Comparison of ENCODE assay signal across 22 cellular contexts in genomic region chr13:109976206-109976997, GRCh38.
DNase-seq lines count a peak whose midpoint lies in the region; ATAC-seq, FAIRE-seq and TF ChIP-seq lines count a peak whose summit lies in the region.
"Had no signal": no experiment of that assay in that cellular context is flagged by ENCODE, and none has a peak within 500 bp of the region (broad histone marks: within the 10 kb centered on the region; RNA-seq: fewer than 3 reads in every experiment).

No MANE protein-coding gene starts in this region.

- no peak overlapping the region for H2AK5ac ChIP-seq in mesenchymal stem cell (ENCODE audit: low read length, severe bottlenecking)

- H3K27ac ChIP-seq in heart right ventricle (peak overlapping the region in 1 of 10 donors; percentile 7), mesenchymal stem cell (ENCODE audit: low read length, poor library complexity, severe bottlenecking) (no peak overlapping the region), WERI-Rb-1 (no peak overlapping the region)
- H3K27ac ChIP-seq: 22Rv1 had no signal

- H4K91ac ChIP-seq in mesenchymal stem cell (ENCODE audit: low read length): no peak overlapping the region

- H2BK5ac ChIP-seq in mesenchymal stem cell (ENCODE audit: low read depth, low read length, poor library complexity, severe bottlenecking): no peak overlapping the region

- H3K27me3 ChIP-seq in heart right ventricle (no peaks in the 10 kb centered on the region), mesenchymal stem cell (ENCODE audit: control insufficient read depth in 1 of 2, insufficient read depth in 1 of 2, low read length in 2 of 2) (peaks cover 0 to 10% of the 10 kb centered on the region in 2 experiments), WERI-Rb-1 (ENCODE audit: insufficient read depth, low read depth, severe bottlenecking) (no peaks in the 10 kb centered on the region)
- H3K27me3 ChIP-seq: MG63 had no signal

- DNase-seq in Right ventricle myocardium inferior (ENCODE audit: missing footprints): no peak
- no peak for DNase-seq in cardiac septum (ENCODE audit: low spot score)
- peak in 1 of 2 donors; percentile 20 for DNase-seq in heart right ventricle
- DNase-seq in mesenchymal stem cell: no peak
- DNase-seq in urothelium cell line (ENCODE audit: low spot score): no peak
- DNase-seq in WERI-Rb-1: no peak
- DNase-seq in stimulated activated CD4-positive, alpha-beta T cell treated with anti-CD3 and anti-CD28 coated beads, Interleukin-1b, Interleukin-23, amount 100 ng/mL, for 48 hours: no peak
- DNase-seq: CD4-positive, alpha-beta T cell; KBM-7; MG63; NCI-H1417; NCI-H1694; NCI-H2029 treated with DMSO at 0.1 percent for 48 hours; NCI-H2227 treated with DMSO at 0.1 percent for 48 hours; NCI-H526 treated with DMSO at 0.1 percent for 48 hours; RPMI8226; SHP77 treated with DMSO at 0.1 percent for 48 hours had no signal

- H3K14ac ChIP-seq in mesenchymal stem cell (ENCODE audit: low read length in 2 of 2): no peak overlapping the region

- H3K36me3 ChIP-seq in heart right ventricle (no peaks in the 10 kb centered on the region), mesenchymal stem cell (ENCODE audit: control insufficient read depth in 1 of 2, insufficient read depth in 2 of 2, low read depth in 1 of 2, low read length in 2 of 2) (no peaks in the 10 kb centered on the region), WERI-Rb-1 (no peaks in the 10 kb centered on the region)
- H3K36me3 ChIP-seq: MG63 had no signal

- intact Hi-C loops in Right ventricle myocardium inferior (cut with DNase I): no loop called here
- intact Hi-C loops in cardiac septum (cut with DNase I): no loop called here
- intact Hi-C loops in heart right ventricle (cut with DNase I): no loop called here

- no peaks in the 10 kb centered on the region for H3K79me1 ChIP-seq in mesenchymal stem cell (replicated peaks; ENCODE audit: low read length, poor library complexity, severe bottlenecking)

- H3K4me1 ChIP-seq in heart right ventricle: peaks cover 0 to 12% (median 2%) of the 10 kb centered on the region in 9 donors
- no peaks in the 10 kb centered on the region for H3K4me1 ChIP-seq in mesenchymal stem cell (ENCODE audit: control insufficient read depth, insufficient read depth, low read depth, low read length)

- no peak overlapping the region for H3K23ac ChIP-seq in mesenchymal stem cell (ENCODE audit: low read length in 2 of 2)

- FAIRE-seq in urothelium cell line (lab: Jason Lieb, UNC): no peak
- FAIRE-seq: D721Med, GM18507, H54, HTR-8/SVneo had no signal

- TF ChIP-seq CTCF in heart right ventricle (IDR thresholded peaks at IDR 0.05) (no peak), WERI-Rb-1 (IDR thresholded peaks at IDR 0.05; ENCODE audit: low read depth, low read length) (no peak)

- WGBS in heart right ventricle, 2 donors: 31 to 46% methylated on average over 9 of the region's 9 CpGs
- 76% methylated on average over 9 of the region's 9 CpGs for WGBS in mesenchymal stem cell

- ATAC-seq in Right ventricle myocardium inferior (peak; percentile 62), heart right ventricle (peak in 6 of 8 donors; percentile 18 to 67 (median 44))

- no peak overlapping the region for H2AFZ ChIP-seq in mesenchymal stem cell (ENCODE audit: low read depth, low read length)

- no peak overlapping the region for H4K8ac ChIP-seq in mesenchymal stem cell (ENCODE audit: low read length)

- H3K4ac ChIP-seq in mesenchymal stem cell (ENCODE audit: low read depth in 1 of 2, low read length in 2 of 2): no peak overlapping the region

- no peak overlapping the region for H2BK120ac ChIP-seq in mesenchymal stem cell (ENCODE audit: low read depth, low read length)

- H3K9me3 ChIP-seq in heart right ventricle: no peaks in the 10 kb centered on the region
- no peaks in the 10 kb centered on the region for H3K9me3 ChIP-seq in mesenchymal stem cell (ENCODE audit: control insufficient read depth, low read length)
- H3K9me3 ChIP-seq in WERI-Rb-1 (ENCODE audit: severe bottlenecking): no peaks in the 10 kb centered on the region
- H3K9me3 ChIP-seq: MG63 had no signal

- H3K18ac ChIP-seq in mesenchymal stem cell (ENCODE audit: low read depth in 1 of 2, low read length in 2 of 2): no peak overlapping the region

- H2BK15ac ChIP-seq in mesenchymal stem cell (ENCODE audit: low read depth, poor library complexity, severe bottlenecking): peak overlapping the region; percentile 60

- no peak overlapping the region for H3K4me2 ChIP-seq in mesenchymal stem cell (ENCODE audit: low read length, poor library complexity, severe bottlenecking)

- H3K4me3 ChIP-seq in heart right ventricle (no peak overlapping the region), mesenchymal stem cell (ENCODE audit: insufficient read depth in 1 of 2, low read depth in 1 of 2, low read length in 2 of 2) (no peak overlapping the region), WERI-Rb-1 (ENCODE audit: low read depth, low read length) (no peak overlapping the region)
- H3K4me3 ChIP-seq: MG63 had no signal

- H3K9ac ChIP-seq in mesenchymal stem cell (ENCODE audit: low read length): no peak overlapping the region

- no peak overlapping the region for H2BK12ac ChIP-seq in mesenchymal stem cell (ENCODE audit: low read length in 2 of 2)
